In genomic region chr2:47128705-47129104, GRCh38 we compare ENCODE assay signal across 26 cellular contexts. TPM values are rescaled to one million over a fixed set of nuclear protein-coding genes. Genes with fewer than 3 reads are reported as not detected.
"Had no signal": no experiment of that assay in that cellular context is flagged by ENCODE, and none has a peak within 500 bp of the region (broad histone marks: within the 10 kb centered on the region; RNA-seq: fewer than 3 reads in every experiment).

No MANE protein-coding gene starts in this region.

- ATAC-seq: activated CD8-positive, alpha-beta T cell treated with anti-CD3 and anti-CD28 coated beads for 36 hours; left cardiac atrium; naive thymus-derived CD4-positive, alpha-beta T cell; T-helper 17 cell had no signal

- H3K27ac ChIP-seq: skin epidermis, thoracic aorta, vagina, WERI-Rb-1 had no signal

- H3K36me3 Mint-ChIP-seq: activated naive CD8-positive, alpha-beta T cell; stimulated activated effector memory CD8-positive, alpha-beta T cell treated with anti-CD3 and anti-CD28 coated beads, Interleukin-12 subunit alpha, Interleukin-12 subunit beta, amount 100 ng/mL, for 72 hours; type B pancreatic cell had no signal

- H3K4me1 ChIP-seq: vagina had no signal

- H3K4me3 Mint-ChIP-seq: activated CD4-positive, alpha-beta T cell treated with anti-CD3 and anti-CD28 coated beads, Interleukin-2, amount 10 ng/mL, durations not matched to agents 7 days and 5 days; activated CD8-positive, alpha-beta T cell treated with anti-CD3 and anti-CD28 coated beads for 36 hours; activated naive CD8-positive, alpha-beta T cell; central memory CD8-positive, alpha-beta T cell; mesothelial cell of epicardium; naive thymus-derived CD4-positive, alpha-beta T cell; neural crest cell; stimulated activated effector memory CD8-positive, alpha-beta T cell treated with anti-CD3 and anti-CD28 coated beads, Interleukin-12 subunit alpha, Interleukin-12 subunit beta, amount 100 ng/mL, for 72 hours; stimulated activated naive CD8-positive, alpha-beta T cell treated with anti-CD3 and anti-CD28 coated beads, Interleukin-15, Interleukin-2, amounts not matched to agents 100 ng/mL and 50 ng/mL, for 24 hours; T-helper 17 cell; type B pancreatic cell had no signal

- H3K27ac Mint-ChIP-seq: activated CD4-positive, alpha-beta T cell treated with anti-CD3 and anti-CD28 coated beads, Interleukin-2, amount 10 ng/mL, durations not matched to agents 7 days and 5 days; activated CD8-positive, alpha-beta T cell treated with anti-CD3 and anti-CD28 coated beads for 36 hours; activated naive CD8-positive, alpha-beta T cell; mesothelial cell of epicardium; naive thymus-derived CD4-positive, alpha-beta T cell; stimulated activated effector memory CD8-positive, alpha-beta T cell treated with anti-CD3 and anti-CD28 coated beads, Interleukin-12 subunit alpha, Interleukin-12 subunit beta, amount 100 ng/mL, for 72 hours; stimulated activated naive CD8-positive, alpha-beta T cell treated with anti-CD3 and anti-CD28 coated beads, Interleukin-15, Interleukin-2, amounts not matched to agents 100 ng/mL and 50 ng/mL, for 24 hours; T-helper 17 cell had no signal

- H3K4me3 ChIP-seq: skin epidermis, thoracic aorta, vagina had no signal

- H3K4me1 Mint-ChIP-seq: activated CD4-positive, alpha-beta T cell treated with anti-CD3 and anti-CD28 coated beads, Interleukin-2, amount 10 ng/mL, durations not matched to agents 7 days and 5 days; central memory CD8-positive, alpha-beta T cell; naive thymus-derived CD4-positive, alpha-beta T cell; stimulated activated effector memory CD8-positive, alpha-beta T cell treated with anti-CD3 and anti-CD28 coated beads, Interleukin-12 subunit alpha, Interleukin-12 subunit beta, amount 100 ng/mL, for 72 hours had no signal

- H3K9me3 Mint-ChIP-seq: activated CD4-positive, alpha-beta T cell treated with anti-CD3 and anti-CD28 coated beads, Interleukin-2, amount 10 ng/mL, durations not matched to agents 7 days and 5 days; activated CD8-positive, alpha-beta T cell treated with anti-CD3 and anti-CD28 coated beads for 36 hours; central memory CD8-positive, alpha-beta T cell; stimulated activated naive CD8-positive, alpha-beta T cell treated with anti-CD3 and anti-CD28 coated beads, Interleukin-15, Interleukin-2, amounts not matched to agents 100 ng/mL and 50 ng/mL, for 24 hours had no signal

- H3K36me3 ChIP-seq: thoracic aorta, vagina, WERI-Rb-1 had no signal

- H3K27me3 ChIP-seq: vagina had no signal

- H3K27me3 Mint-ChIP-seq: activated naive CD8-positive, alpha-beta T cell; stimulated activated naive CD8-positive, alpha-beta T cell treated with anti-CD3 and anti-CD28 coated beads, Interleukin-15, Interleukin-2, amounts not matched to agents 100 ng/mL and 50 ng/mL, for 24 hours; type B pancreatic cell had no signal

- H3K9me3 ChIP-seq: thoracic aorta, vagina had no signal

- DNase-seq: activated CD4-positive, alpha-beta T cell treated with anti-CD3 and anti-CD28 coated beads, Interleukin-2, amount 10 ng/mL, durations not matched to agents 7 days and 5 days; activated CD4-positive, CD25-positive, alpha-beta regulatory T cell treated with anti-CD3 and anti-CD28 coated beads, Interleukin-2, amount 50 U/mL, for 72 hours; activated CD8-positive, alpha-beta T cell treated with anti-CD3 and anti-CD28 coated beads for 36 hours; activated effector memory CD4-positive, alpha-beta T cell treated with Interleukin-2 at 50 U/mL for 16 hours; activated naive CD4-positive, alpha-beta T cell treated with Interleukin-2 at 50 U/mL for 16 hours; anterior cingulate cortex; effector CD8-positive, alpha-beta T cell; left cardiac atrium; naive thymus-derived CD4-positive, alpha-beta T cell; stimulated activated CD4-positive, alpha-beta T cell treated with anti-CD3 and anti-CD28 coated beads, Interleukin-12 subunit alpha, Interleukin-12 subunit beta, amount 100 ng/mL, for 4 hours; stimulated activated CD4-positive, alpha-beta T cell treated with anti-CD3 and anti-CD28 coated beads, Interleukin-4, amount 100 ng/mL, for 24 hours; T-helper 17 cell; T1000 had no signal

RNA-seq across cellular contexts. Expression of gene STPG4, which starts 26.4 kb away (rescaled TPM):
- total RNA-seq: activated CD8-positive, alpha-beta T cell treated with anti-CD3 and anti-CD28 coated beads for 36 hours; epithelial cell of proximal tubule; left cardiac atrium; mesothelial cell of epicardium; subcutaneous adipose tissue; thoracic aorta had no signal
- polyA plus RNA-seq: naive thymus-derived CD4-positive, alpha-beta T cell had no signal
